In genomic region chr3:11271986-11272904, GRCh38 we compare ENCODE assay signal across 8 cellular contexts. TPM values are rescaled to one million over a fixed set of nuclear protein-coding genes. Genes with fewer than 3 reads are reported as not detected.
DNase-seq lines count a peak whose midpoint lies in the region; ATAC-seq and TF ChIP-seq lines count a peak whose summit lies in the region.

Gene ATG7 (plus strand): TSS chr3:11272397. CDS start chr3:11298696, 26,299 bp downstream.

- peak within 1 kb of the TSS; percentile 46 for H3K27ac ChIP-seq in KMS-11
- peak within 1 kb of the TSS; percentile 81 to 91 (median 84) for H3K27ac ChIP-seq in Peyer's patch
- H3K27ac ChIP-seq in muscle layer of duodenum (ENCODE audit: low read length): peak within 1 kb of the TSS; percentile 93

- peaks cover 23% of the 10 kb centered on the region for H3K79me2 ChIP-seq in KMS-11 (ENCODE audit: insufficient read depth, low read depth)

- peak; percentile 71 for DNase-seq in DMS79 (lab: John Stamatoyannopoulos, UW)
- DNase-seq in Peyer's patch: peak; percentile 97 to 99 (median 98)
- peak; percentile 97 for DNase-seq in activated T-cell treated with anti-CD3 and anti-CD28 coated beads, Interleukin-2, amount 50 U/mL, for 48 hours
- DNase-seq in stimulated activated CD8-positive, alpha-beta memory T cell treated with anti-CD3 and anti-CD28 coated beads, Interleukin-7, amount 100 ng/mL, for 4 hours (ENCODE audit: low read depth in 2 of 2): peak; percentile 93 to 97

- H3K4me1 ChIP-seq in KMS-11 (ENCODE audit: low read depth, poor library complexity, severe bottlenecking) (peaks cover 6% of the 10 kb centered on the region), Peyer's patch (peaks cover 0 to 17% (median 0%) of the 10 kb centered on the region in 4 donors), muscle layer of duodenum (ENCODE audit: control insufficient read depth in 1 of 2, insufficient read depth in 2 of 2, low read length in 2 of 2) (peaks cover 8 to 24% of the 10 kb centered on the region in 2 donors)

- no peaks in the 10 kb centered on the region for H4K20me1 ChIP-seq in KMS-11 (ENCODE audit: insufficient read depth)

- no peaks in the 10 kb centered on the region for H3K9me3 ChIP-seq in Peyer's patch
- H3K9me3 ChIP-seq in muscle layer of duodenum (ENCODE audit: control insufficient read depth in 1 of 2, low read length in 2 of 2): no peaks in the 10 kb centered on the region

- H3K4me3 ChIP-seq in KMS-11 (IDR thresholded peaks at IDR 0.05; ENCODE audit: insufficient read depth, low read depth, low read length) (peak within 1 kb of the TSS; percentile 33), Peyer's patch (peak within 1 kb of the TSS; percentile 72 to 95 (median 86)), muscle layer of duodenum (ENCODE audit: low read depth in 1 of 2, low read length in 2 of 2) (peak within 1 kb of the TSS; percentile 81 to 87)

- TF ChIP-seq POLR2A in Peyer's patch (IDR thresholded peaks at IDR 0.05): peak; percentile 79 to 93

- TF ChIP-seq CTCF in KMS-11 (conservative IDR thresholded peaks at IDR 0.05; ENCODE audit: low read depth, low read length) (no peak), Peyer's patch (IDR thresholded peaks at IDR 0.05) (peak in 4 of 6 experiments; percentile 25 to 35 (median 29))

- peak within 1 kb of the TSS; percentile 76 for H2AFZ ChIP-seq in KMS-11 (ENCODE audit: low read depth)

- H3K36me3 ChIP-seq in KMS-11 (ENCODE audit: insufficient read depth): no peaks in the 10 kb centered on the region
- H3K36me3 ChIP-seq in Peyer's patch: peaks cover 0 to 2% (median 0%) of the 10 kb centered on the region in 3 donors
- H3K36me3 ChIP-seq in muscle layer of duodenum (ENCODE audit: control insufficient read depth in 1 of 2, insufficient read depth in 2 of 2, low read length in 2 of 2): no peaks in the 10 kb centered on the region

- peak within 1 kb of the TSS; percentile 60 for H3K4me2 ChIP-seq in KMS-11

- no peaks in the 10 kb centered on the region for H3K27me3 ChIP-seq in KMS-11 (ENCODE audit: insufficient read depth, low read depth)
- H3K27me3 ChIP-seq in Peyer's patch: no peaks in the 10 kb centered on the region
- H3K27me3 ChIP-seq in muscle layer of duodenum (ENCODE audit: low read depth, low read length): no peaks in the 10 kb centered on the region

- peak within 1 kb of the TSS; percentile 92 for H3K9ac ChIP-seq in KMS-11

- ATAC-seq in GM21737 (IDR thresholded peaks at IDR 0.05; ENCODE audit: unreplicated experiment): peak; percentile 99
- ATAC-seq in esophagus mucosa: peak; percentile 98

RNA-seq across cellular contexts. Expression of gene ATG7, which starts in this region (rescaled TPM):
- 100 to 1,000 TPM in 1 of 4 donors, 10 to 100 TPM in 3; 45.2 to 126 (median 70.8) TPM for total RNA-seq in Peyer's patch
- total RNA-seq in esophagus mucosa: 30.0 TPM

Comparison
In these comparisons a context has a peak if more than half of its experiments do, and no peak if none do; other contexts are left out.
1. Peak in every context shown above with its lines: DNase-seq, ATAC-seq, H3K4me3 ChIP-seq and H3K27ac ChIP-seq.
2. H3K4me3 ChIP-seq: peak in every context shown above with its lines; median percentile 86 in Peyer's patch; 84 in muscle layer of duodenum; 33 in KMS-11.